ENCODE assay signal across 16 cellular contexts in the genomic region with DNA sequence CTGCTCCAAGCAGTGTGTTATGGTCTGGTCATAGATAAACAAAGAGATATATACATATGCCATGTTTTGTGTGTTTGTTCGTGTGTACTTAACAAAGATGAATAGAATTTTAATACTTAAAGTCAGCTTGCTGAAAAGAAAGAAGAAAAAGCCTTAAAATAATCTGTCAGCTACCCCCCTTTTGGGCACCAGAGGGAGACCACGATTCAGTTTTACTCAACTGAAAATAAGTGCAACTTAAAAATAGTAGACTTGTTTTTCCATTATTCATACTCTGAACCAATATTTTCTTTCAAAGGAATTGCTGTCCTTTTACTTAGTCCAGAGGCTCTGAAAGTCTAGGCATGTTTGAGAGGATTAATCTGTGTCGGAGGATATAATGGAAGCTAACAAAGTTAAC.
DNase-seq lines count a peak whose midpoint lies in the region; ATAC-seq and TF ChIP-seq lines count a peak whose summit lies in the region.
"Had no signal": no experiment of that assay in that cellular context is flagged by ENCODE, and none has a peak within 500 bp of the region (broad histone marks: within the 10 kb centered on the region; RNA-seq: fewer than 3 reads in every experiment).

No MANE protein-coding gene starts in this region.

- no peaks in the 10 kb centered on the region for H3K9me2 ChIP-seq in GM23338 (ENCODE audit: insufficient read depth)
- no peaks in the 10 kb centered on the region for H3K9me2 ChIP-seq in PC-3 (replicated peaks; ENCODE audit: low read length)

- WGBS in tibial nerve, 2 donors = 15% methylated on average over 3 of the region's 3 CpGs
- WGBS in adrenal gland, 4 donors = 14 to 26% (median 17%) methylated on average over 3 of the region's 3 CpGs

- H3F3A ChIP-seq in GM23338 (replicated peaks; ENCODE audit: low read depth) (no peaks in the 10 kb centered on the region), PC-3 (ENCODE audit: low read length, unreplicated experiment) (no peaks in the 10 kb centered on the region)

- TF ChIP-seq CTCF in GM10266 (IDR thresholded peaks at IDR 0.05; ENCODE audit: control insufficient read depth, insufficient read depth, low read depth, missing control alignments) (peak; percentile 32), GM23338 (conservative IDR thresholded peaks at IDR 0.05; ENCODE audit: low read depth in 2 of 2) (peak; percentile 46 to 66), PC-3 (conservative IDR thresholded peaks at IDR 0.05; ENCODE audit: low read depth, low read length) (peak; percentile 64), kidney epithelial cell (IDR thresholded peaks at IDR 0.05; ENCODE audit: insufficient read depth, low read length, poor library complexity, severe bottlenecking) (peak; percentile 22), tibial nerve (IDR thresholded peaks at IDR 0.05) (no peak), adrenal gland (IDR thresholded peaks at IDR 0.05) (no peak)

- H3K9me3 Mint-ChIP-seq in GM23338 = no peaks in the 10 kb centered on the region; the same call in 1 of the 3 replicates

- TF ChIP-seq POLR2A in tibial nerve (IDR thresholded peaks at IDR 0.05) = no peak
- no peak for TF ChIP-seq POLR2A in adrenal gland (IDR thresholded peaks at IDR 0.05)

- no peak overlapping the region for H3K4me3 Mint-ChIP-seq in GM23338
- H3K4me3 Mint-ChIP-seq: stimulated activated memory B cell treated with anti-CD40 and anti-IgM and Interleukin-4, amounts not matched to agents 10 μg/mL and 1 μg/mL and 100 μg/mL, for 72 hours had no signal

- H3K9ac ChIP-seq in PC-3 (ENCODE audit: low read length) = no peak overlapping the region

- no peaks in the 10 kb centered on the region for H3K79me2 ChIP-seq in GM23338 (replicated peaks; ENCODE audit: insufficient read depth)
- no peaks in the 10 kb centered on the region for H3K79me2 ChIP-seq in PC-3 (ENCODE audit: low read length)

- H3K4me1 ChIP-seq in GM23338 (ENCODE audit: insufficient read depth) (no peaks in the 10 kb centered on the region; the same call in 1 of the 2 replicates), PC-3 (ENCODE audit: insufficient read depth, low read length) (no peaks in the 10 kb centered on the region), tibial nerve (no peaks in the 10 kb centered on the region), adrenal gland (replicated peaks in 1 of 2) (no peaks in the 10 kb centered on the region)
- H3K4me1 ChIP-seq: SJSA1 had no signal

- no peak overlapping the region for H2AFZ ChIP-seq in GM23338
- no peak overlapping the region for H2AFZ ChIP-seq in PC-3 (ENCODE audit: low read length)

- peaks cover 2% of the 10 kb centered on the region for H3K27me3 Mint-ChIP-seq in GM23338 (ENCODE audit: insufficient read depth, low read depth, poor library complexity)
- H3K27me3 Mint-ChIP-seq: stimulated activated memory B cell treated with anti-CD40 and anti-IgM and Interleukin-4, amounts not matched to agents 10 μg/mL and 1 μg/mL and 100 μg/mL, for 72 hours had no signal

- no TSS peak for BruUV-seq in PC-3 (replicated peaks; lab: Mats Ljungman, UMichigan)

- no peak for ATAC-seq in GM23338
- no peak for ATAC-seq in PC-3
- ATAC-seq: stimulated activated memory B cell treated with anti-CD40 and anti-IgM and Interleukin-4, amounts not matched to agents 10 μg/mL and 1 μg/mL and 100 μg/mL, for 72 hours had no signal

- no peak for DNase-seq in GM10266 (ENCODE audit: extremely low spot score)
- peak; percentile 22 for DNase-seq in GM23338 (ENCODE audit: low spot score)
- DNase-seq in PC-3 = peak; percentile 37
- no peak for DNase-seq in kidney epithelial cell (ENCODE audit: low read depth)
- no peak for DNase-seq in activated naive CD4-positive, alpha-beta T cell treated with anti-CD3 and anti-CD28 coated beads, Interleukin-2, amount 50 U/mL, for 16 hours
- no peak for DNase-seq in tibial nerve (ENCODE audit: low spot score in 2 of 2)
- DNase-seq in HuH-7 (ENCODE audit: low spot score) = no peak
- DNase-seq in adrenal gland = no peak
- DNase-seq: activated CD4-positive, alpha-beta T cell treated with anti-CD3 and anti-CD28 coated beads, Interleukin-2, amount 50 U/mL, for 4 hours; activated naive CD4-positive, alpha-beta T cell treated with Interleukin-2 at 50 U/mL for 16 hours; dermis blood vessel endothelial cell; DMS153; HCEC 1CT; NCI-H187 had no signal

- H3K4me1 Mint-ChIP-seq in GM23338 = peaks cover 11% of the 10 kb centered on the region; the same call in 2 of the 3 replicates
- H3K4me1 Mint-ChIP-seq: stimulated activated memory B cell treated with anti-CD40 and anti-IgM and Interleukin-4, amounts not matched to agents 10 μg/mL and 1 μg/mL and 100 μg/mL, for 72 hours had no signal

- CTCF ChIA-PET in PC-3 (lab: Charles Lee) = no interaction called here

- H3K36me3 Mint-ChIP-seq in GM23338 (ENCODE audit: low read depth) = no peaks in the 10 kb centered on the region; the same call in 2 of the 3 replicates
- H3K36me3 Mint-ChIP-seq: stimulated activated memory B cell treated with anti-CD40 and anti-IgM and Interleukin-4, amounts not matched to agents 10 μg/mL and 1 μg/mL and 100 μg/mL, for 72 hours had no signal

- no peaks in the 10 kb centered on the region for H4K20me1 ChIP-seq in GM23338 (replicated peaks; ENCODE audit: insufficient read depth)
- no peaks in the 10 kb centered on the region for H4K20me1 ChIP-seq in PC-3 (ENCODE audit: low read length)

- POLR2A ChIA-PET in PC-3 (lab: Charles Lee; ENCODE audit: unreplicated experiment) = no interaction called here

- H3K36me3 ChIP-seq in GM23338 (ENCODE audit: insufficient read depth) = no peaks in the 10 kb centered on the region
- no peaks in the 10 kb centered on the region for H3K36me3 ChIP-seq in PC-3 (ENCODE audit: low read depth, low read length)
- H3K36me3 ChIP-seq in kidney epithelial cell (ENCODE audit: control insufficient read depth, insufficient read depth, low read length) = no peaks in the 10 kb centered on the region
- no peaks in the 10 kb centered on the region for H3K36me3 ChIP-seq in tibial nerve
- H3K36me3 ChIP-seq in adrenal gland (replicated peaks in 1 of 2) = no peaks in the 10 kb centered on the region
- H3K36me3 ChIP-seq: SJSA1 had no signal

- H3K27ac ChIP-seq in GM23338 (ENCODE audit: low read depth) (no peak overlapping the region), PC-3 (ENCODE audit: low read length) (no peak overlapping the region), tibial nerve (no peak overlapping the region), adrenal gland (no peak overlapping the region)
- H3K27ac ChIP-seq: SJSA1 had no signal

- TF ChIP-seq EP300 in tibial nerve (IDR thresholded peaks at IDR 0.05) = no peak

- no peak overlapping the region for H3K4me2 ChIP-seq in GM23338
- H3K4me2 ChIP-seq in PC-3 (ENCODE audit: low read length) = no peak overlapping the region

- intact Hi-C loops in PC-3 (cut with micrococcal nuclease) (loop anchor here (5.0 kb wide), 1 partner anchor 208 kb away; no protein-coding TSS in a partner anchor), adrenal gland (cut with DNase I) (no loop called here)

- H3K9me3 ChIP-seq in PC-3 (ENCODE audit: low read length) (no peaks in the 10 kb centered on the region), tibial nerve (no peaks in the 10 kb centered on the region), adrenal gland (replicated peaks in 1 of 3) (no peaks in the 10 kb centered on the region)
- H3K9me3 ChIP-seq: SJSA1 had no signal

- no peak overlapping the region for H3K27ac Mint-ChIP-seq in GM23338
- H3K27ac Mint-ChIP-seq: stimulated activated memory B cell treated with anti-CD40 and anti-IgM and Interleukin-4, amounts not matched to agents 10 μg/mL and 1 μg/mL and 100 μg/mL, for 72 hours had no signal

- H3K27me3 ChIP-seq in GM23338 (ENCODE audit: insufficient read depth) (no peaks in the 10 kb centered on the region), PC-3 (ENCODE audit: low read length) (no peaks in the 10 kb centered on the region), kidney epithelial cell (ENCODE audit: control insufficient read depth, insufficient read depth, low read length) (peaks cover 2% of the 10 kb centered on the region), tibial nerve (peaks cover 0 to 3% of the 10 kb centered on the region in 2 donors), adrenal gland (peaks cover 16% of the 10 kb centered on the region)
- H3K27me3 ChIP-seq: SJSA1 had no signal

- no peak overlapping the region for H3K4me3 ChIP-seq in GM23338
- H3K4me3 ChIP-seq in PC-3 (ENCODE audit: low read length) = no peak overlapping the region
- no peak overlapping the region for H3K4me3 ChIP-seq in kidney epithelial cell (ENCODE audit: low read depth, low read length)
- H3K4me3 ChIP-seq in tibial nerve = no peak overlapping the region
- H3K4me3 ChIP-seq in adrenal gland = no peak overlapping the region
- H3K4me3 ChIP-seq: SJSA1 had no signal

TF ChIP-seq in GM23338, 12 proteins besides CTCF, POLR2A, EP300 and RAD21 (continues in another document):
- no peak for TF ChIP-seq POLR2AphosphoS5 (IDR thresholded peaks at IDR 0.05; ENCODE audit: low read depth)

Comparison
In these comparisons a context has a peak if more than half of its experiments do, and no peak if none do; other contexts are left out.
1. DNase-seq: peak in GM23338 (single experiment) and PC-3 (single experiment); none in GM10266 (single experiment), kidney epithelial cell (single experiment), activated naive CD4-positive, alpha-beta T cell treated with anti-CD3 and anti-CD28 coated beads, Interleukin-2, amount 50 U/mL, for 16 hours (single experiment), tibial nerve (0 of 2), HuH-7 (single experiment) and adrenal gland (0 of 7).
2. CTCF ChIP-seq: peak in GM10266 (single experiment), GM23338 (2 of 2), PC-3 (single experiment) and kidney epithelial cell (single experiment); none in tibial nerve (0 of 5) and adrenal gland (0 of 6).